8 cellular contexts compared by ENCODE assay signal in the genomic region with DNA sequence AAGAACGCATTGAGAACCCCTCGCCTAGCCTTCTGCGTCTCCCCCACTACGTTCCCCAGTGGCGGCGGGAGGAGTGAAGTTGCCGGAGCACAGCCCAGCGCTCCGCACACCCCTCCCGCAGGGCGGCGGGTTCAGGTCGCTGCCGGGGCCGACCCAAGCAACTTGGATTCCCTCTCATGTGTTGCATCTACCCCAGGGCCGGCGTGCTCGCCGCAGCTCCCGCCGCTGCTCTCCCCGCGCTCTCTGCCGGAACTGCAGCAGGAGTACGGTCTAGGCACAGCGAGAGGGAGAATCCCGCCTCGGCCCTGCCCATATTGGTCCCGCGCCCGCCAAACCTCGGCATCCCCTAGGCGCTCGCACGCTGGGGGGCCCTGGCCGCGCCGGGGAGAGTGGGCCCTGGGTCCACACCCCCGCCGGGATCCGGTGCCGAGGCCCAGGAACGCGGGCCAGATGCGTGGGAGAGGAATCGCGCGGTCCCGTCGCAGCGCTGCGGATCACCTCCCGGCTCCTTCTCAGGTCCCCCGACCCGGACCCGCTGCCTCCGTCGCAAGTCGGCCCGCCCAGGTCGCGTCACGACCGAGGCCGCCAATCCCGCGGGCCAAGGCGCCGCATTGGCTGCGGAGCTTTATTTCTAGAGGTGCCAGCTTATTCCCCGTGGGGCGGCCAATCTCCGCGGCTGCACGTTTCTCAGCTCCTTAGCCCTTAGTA. TPM values are rescaled to one million over a fixed set of nuclear protein-coding genes. Genes with fewer than 3 reads are reported as not detected.
DNase-seq lines count a peak whose midpoint lies in the region; ATAC-seq, FAIRE-seq and TF ChIP-seq lines count a peak whose summit lies in the region.

No MANE protein-coding gene starts in this region.

- TF ChIP-seq EP300 in HepG2 (IDR thresholded peaks at IDR 0.05; ENCODE audit: low read depth in 2 of 2, low read length in 2 of 2) (no peak), HepG2 (CRISPR knock-in tag; IDR thresholded peaks at IDR 0.05; ENCODE audit: borderline replicate concordance) (no peak)

- under 1% methylated on average over 20 of the region's 75 CpGs for WGBS in HepG2 (ENCODE audit: low lambda C conversion rate)

- H3K27ac ChIP-seq in coronary artery = peak overlapping the region; percentile 71 to 92
- peak overlapping the region; percentile 55 for H3K27ac ChIP-seq in HepG2 (ENCODE audit: extremely low read length, insufficient read depth, low read length)

- peak overlapping the region; percentile 93 for H3K4me3 ChIP-seq in AG04449 (ENCODE audit: low read depth, low read length)
- peak overlapping the region; percentile 92 for H3K4me3 ChIP-seq in coronary artery
- peak overlapping the region; percentile 82 to 95 (median 89) for H3K4me3 ChIP-seq in HepG2 (replicated peaks in 1 of 3; ENCODE audit: insufficient read depth in 1 of 3, low read depth in 2 of 3, low read length in 3 of 3)

- H3K9ac ChIP-seq in HepG2 (ENCODE audit: insufficient read depth, low read depth, low read length) = peak overlapping the region; percentile 79

- H4K20me1 ChIP-seq in HepG2 (ENCODE audit: insufficient read depth, low read length) = no peaks in the 10 kb centered on the region; the same call in 1 of the 2 replicates

- TF ChIP-seq CTCF in AG04449 (IDR thresholded peaks at IDR 0.05; ENCODE audit: insufficient read depth, low read length, missing control alignments) (no peak), coronary artery (IDR thresholded peaks at IDR 0.05) (no peak), HepG2 (CRISPR knock-in tag; IDR thresholded peaks at IDR 0.05) (no peak)

- H3K36me3 ChIP-seq in HepG2 (replicated peaks in 1 of 2; ENCODE audit: control insufficient read depth in 1 of 2, insufficient read depth in 2 of 2, low read length in 2 of 2) = no peaks in the 10 kb centered on the region

- peak; percentile 46 for ATAC-seq in GM18867 (IDR thresholded peaks at IDR 0.05; ENCODE audit: unreplicated experiment)
- ATAC-seq in HG03095 (IDR thresholded peaks at IDR 0.05; ENCODE audit: unreplicated experiment) = peak; percentile 28
- ATAC-seq in HepG2 = peak; percentile 87

- no peak for FAIRE-seq in HepG2 (lab: Jason Lieb, UNC)

- H3K4me1 ChIP-seq in HepG2 (ENCODE audit: insufficient read depth, low read length) = peaks cover 41% of the 10 kb centered on the region

- H3K27me3 ChIP-seq in HepG2 (ENCODE audit: control insufficient read depth in 1 of 2, insufficient read depth in 2 of 2, low read length in 2 of 2) = peaks cover 0 to 11% of the 10 kb centered on the region in 2 experiments; a peak in 2 of 5 replicates

- in situ Hi-C loops in HepG2 (cut with HindIII; ENCODE audit: extremely low pct_ligation_motif_present, low pct_unique_long_range_greater_than_20kb) = no loop called here

- intact Hi-C loops in HepG2 (cut with micrococcal nuclease; ENCODE audit: unreplicated experiment) = loop anchor here (1.0 to 5.0 kb wide), 2 partner anchors 67 to 373 kb away; no protein-coding TSS in a partner anchor

- POLR2A ChIA-PET in AG04449 (lab: Yijun Ruan, JAX) (interaction anchor here (1.0 to 2.3 kb wide), 4 partner anchors 14 to 288 kb away, joined by 4 to 21 read pairs (median 4); a partner anchor contains a TSS), HepG2 (lab: Yijun Ruan, JAX) (interaction anchor here (0.7 to 1.9 kb wide), 8 partner anchors 9 to 181 kb away, joined by 3 to 10 read pairs (median 5); a partner anchor contains a TSS)

- peak; percentile 70 to 88 for TF ChIP-seq POLR2A in HepG2 (IDR thresholded peaks at IDR 0.05; ENCODE audit: insufficient read depth in 1 of 2, low read depth in 2 of 2, low read length in 2 of 2)

- BruUV-seq in HepG2 (replicated peaks; lab: Mats Ljungman, UMichigan) = no TSS peak

- no peak for DNase-seq in AG04449 (ENCODE audit: low read depth, low spot score)
- peak; percentile 77 for DNase-seq in NCI-H226
- DNase-seq in activated CD4-positive, alpha-beta T cell treated with anti-CD3 and anti-CD28 coated beads for 48 hours = peak; percentile 90
- peak; percentile 87 for DNase-seq in coronary artery (ENCODE audit: low spot score)
- DNase-seq in HepG2 (ENCODE audit: low spot score) = peak; percentile 50
- peak; percentile 76 to 78 for DNase-seq in stimulated activated CD4-positive, alpha-beta T cell treated with anti-CD3 and anti-CD28 coated beads, Interleukin-2, amount 100 ng/mL, for 48 hours

- H3K9me3 ChIP-seq in HepG2 (ENCODE audit: low read length) = no peaks in the 10 kb centered on the region

- H3K79me2 ChIP-seq in HepG2 (ENCODE audit: insufficient read depth, low read length) = peaks cover 7% of the 10 kb centered on the region

- TF ChIP-seq RAD21 in HepG2 (CRISPR knock-in tag; IDR thresholded peaks at IDR 0.05) = no peak

- no peak overlapping the region for H2AFZ ChIP-seq in HepG2 (ENCODE audit: low read length)

- CTCF ChIA-PET in AG04449 (lab: Yijun Ruan, JAX) (interaction anchor here (0.9 to 5.4 kb wide), 4 partner anchors 12 to 196 kb away, joined by 3 to 26 read pairs (median 6); no protein-coding TSS in a partner anchor), HepG2 (lab: Yijun Ruan, JAX; ENCODE audit: low intra/inter-chr PET ratio, low total read pairs) (no interaction called here)

- peak overlapping the region; percentile 90 for H3K4me2 ChIP-seq in HepG2 (ENCODE audit: low read depth, low read length)

TF ChIP-seq in HepG2, 621 proteins besides CTCF, POLR2A, EP300 and RAD21 (continues in another document):
- TF ChIP-seq ZNF839 (CRISPR knock-in tag; IDR thresholded peaks at IDR 0.05; ENCODE audit: borderline replicate concordance) (no peak), SUZ12 (IDR thresholded peaks at IDR 0.05; ENCODE audit: low read depth, low read length) (no peak), ZNF746 (CRISPR knock-in tag; IDR thresholded peaks at IDR 0.05) (no peak)
- TF ChIP-seq, protein P1, sequence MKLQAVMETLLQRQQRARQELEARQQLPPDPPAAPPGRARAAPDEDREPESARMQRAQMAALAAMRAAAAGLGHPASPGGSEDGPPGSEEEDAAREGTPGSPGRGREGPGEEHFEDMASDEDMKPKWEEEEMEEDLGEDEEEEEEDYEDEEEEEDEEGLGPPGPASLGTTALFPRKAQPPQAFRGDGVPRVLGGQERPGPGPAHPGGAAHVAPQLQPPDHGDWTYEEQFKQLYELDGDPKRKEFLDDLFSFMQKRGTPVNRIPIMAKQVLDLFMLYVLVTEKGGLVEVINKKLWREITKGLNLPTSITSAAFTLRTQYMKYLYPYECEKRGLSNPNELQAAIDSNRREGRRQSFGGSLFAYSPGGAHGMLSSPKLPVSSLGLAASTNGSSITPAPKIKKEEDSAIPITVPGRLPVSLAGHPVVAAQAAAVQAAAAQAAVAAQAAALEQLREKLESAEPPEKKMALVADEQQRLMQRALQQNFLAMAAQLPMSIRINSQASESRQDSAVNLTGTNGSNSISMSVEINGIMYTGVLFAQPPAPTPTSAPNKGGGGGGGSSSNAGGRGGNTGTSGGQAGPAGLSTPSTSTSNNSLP (IDR thresholded peaks at IDR 0.05; ENCODE audit: low read depth, low read length) = no peak
- TF ChIP-seq, protein P2, sequence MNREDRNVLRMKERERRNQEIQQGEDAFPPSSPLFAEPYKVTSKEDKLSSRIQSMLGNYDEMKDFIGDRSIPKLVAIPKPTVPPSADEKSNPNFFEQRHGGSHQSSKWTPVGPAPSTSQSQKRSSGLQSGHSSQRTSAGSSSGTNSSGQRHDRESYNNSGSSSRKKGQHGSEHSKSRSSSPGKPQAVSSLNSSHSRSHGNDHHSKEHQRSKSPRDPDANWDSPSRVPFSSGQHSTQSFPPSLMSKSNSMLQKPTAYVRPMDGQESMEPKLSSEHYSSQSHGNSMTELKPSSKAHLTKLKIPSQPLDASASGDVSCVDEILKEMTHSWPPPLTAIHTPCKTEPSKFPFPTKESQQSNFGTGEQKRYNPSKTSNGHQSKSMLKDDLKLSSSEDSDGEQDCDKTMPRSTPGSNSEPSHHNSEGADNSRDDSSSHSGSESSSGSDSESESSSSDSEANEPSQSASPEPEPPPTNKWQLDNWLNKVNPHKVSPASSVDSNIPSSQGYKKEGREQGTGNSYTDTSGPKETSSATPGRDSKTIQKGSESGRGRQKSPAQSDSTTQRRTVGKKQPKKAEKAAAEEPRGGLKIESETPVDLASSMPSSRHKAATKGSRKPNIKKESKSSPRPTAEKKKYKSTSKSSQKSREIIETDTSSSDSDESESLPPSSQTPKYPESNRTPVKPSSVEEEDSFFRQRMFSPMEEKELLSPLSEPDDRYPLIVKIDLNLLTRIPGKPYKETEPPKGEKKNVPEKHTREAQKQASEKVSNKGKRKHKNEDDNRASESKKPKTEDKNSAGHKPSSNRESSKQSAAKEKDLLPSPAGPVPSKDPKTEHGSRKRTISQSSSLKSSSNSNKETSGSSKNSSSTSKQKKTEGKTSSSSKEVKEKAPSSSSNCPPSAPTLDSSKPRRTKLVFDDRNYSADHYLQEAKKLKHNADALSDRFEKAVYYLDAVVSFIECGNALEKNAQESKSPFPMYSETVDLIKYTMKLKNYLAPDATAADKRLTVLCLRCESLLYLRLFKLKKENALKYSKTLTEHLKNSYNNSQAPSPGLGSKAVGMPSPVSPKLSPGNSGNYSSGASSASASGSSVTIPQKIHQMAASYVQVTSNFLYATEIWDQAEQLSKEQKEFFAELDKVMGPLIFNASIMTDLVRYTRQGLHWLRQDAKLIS (CRISPR knock-in tag; IDR thresholded peaks at IDR 0.05) = no peak

RNA-seq across cellular contexts. Expression of a gene that starts 0.6 kb away (rescaled TPM):
- total RNA-seq in HepG2 (2016; rRNA removed; fragmentation: Illumina TruSeq; extraction: Trizol) = 25.1 and 31.2 TPM in 2 replicates
- total RNA-seq in HepG2 (2016; cell fraction: cytosol; rRNA removed; fragmentation: Illumina TruSeq; extraction: Trizol; ENCODE audit: low read depth) = 27.6 and 31.4 TPM in 2 replicates
- total RNA-seq in HepG2 (2016; cell fraction: insoluble cytoplasmic fraction; rRNA removed; fragmentation: Illumina TruSeq; extraction: Trizol) = 23.7 and 29.6 TPM in 2 replicates
- 48.4 and 50.6 TPM in 2 replicates for total RNA-seq in HepG2 (2016; cell fraction: membrane; rRNA removed; fragmentation: Illumina TruSeq; extraction: Trizol)
- 34.7 and 36.7 TPM in 2 replicates for total RNA-seq in HepG2 (2016; cell fraction: nucleus; rRNA removed; fragmentation: Illumina TruSeq; extraction: Trizol)
- polyA plus RNA-seq in HepG2 (2011; rRNA removed) = 16.8 and 25.1 TPM in 2 replicates
- polyA plus RNA-seq in HepG2 (2011; cell fraction: cytosol; rRNA removed) = 13.5 and 14.8 TPM in 2 replicates
- 18.5 and 23.0 TPM in 2 replicates for polyA plus RNA-seq in HepG2 (2011; cell fraction: nucleus; rRNA removed)
- polyA plus RNA-seq in HepG2 (2012) = 16.1 and 18.1 TPM in 2 replicates
- polyA plus RNA-seq in HepG2 (2016; cell fraction: cytosol; fragmentation: Illumina TruSeq; extraction: Trizol; ENCODE audit: low read depth) = 30.0 and 41.0 TPM in 2 replicates
- polyA plus RNA-seq in HepG2 (2016; cell fraction: insoluble cytoplasmic fraction; fragmentation: Illumina TruSeq; extraction: Trizol; ENCODE audit: low read depth) = 29.9 and 30.3 TPM in 2 replicates
- polyA plus RNA-seq in HepG2 (2016; cell fraction: membrane; fragmentation: Illumina TruSeq; extraction: Trizol; ENCODE audit: low read depth) = 49.3 and 51.1 TPM in 2 replicates
- polyA plus RNA-seq in HepG2 (2016; cell fraction: nucleus; fragmentation: Illumina TruSeq; extraction: Trizol; ENCODE audit: insufficient read depth, low read depth) = 42.4 and 44.5 TPM in 2 replicates
- 12.0 and 41.0 TPM in 2 replicates for polyA minus RNA-seq in HepG2 (2011; rRNA and poly(A)+ RNA removed; ENCODE audit: low replicate concordance)
- polyA minus RNA-seq in HepG2 (2011; cell fraction: cytosol; rRNA and poly(A)+ RNA removed) = 3.5 and 7.8 TPM in 2 replicates
- 28.8 and 38.5 TPM in 2 replicates for polyA minus RNA-seq in HepG2 (2011; cell fraction: nucleus; rRNA and poly(A)+ RNA removed)

Comparison
In these comparisons a context has a peak if more than half of its experiments do, and no peak if none do; other contexts are left out.
1. ATAC-seq: peak in every context shown above with its lines; median percentile 87 in HepG2; 46 in GM18867; 28 in HG03095.